ENCODE assay signal across 8 cellular contexts in the genomic region with DNA sequence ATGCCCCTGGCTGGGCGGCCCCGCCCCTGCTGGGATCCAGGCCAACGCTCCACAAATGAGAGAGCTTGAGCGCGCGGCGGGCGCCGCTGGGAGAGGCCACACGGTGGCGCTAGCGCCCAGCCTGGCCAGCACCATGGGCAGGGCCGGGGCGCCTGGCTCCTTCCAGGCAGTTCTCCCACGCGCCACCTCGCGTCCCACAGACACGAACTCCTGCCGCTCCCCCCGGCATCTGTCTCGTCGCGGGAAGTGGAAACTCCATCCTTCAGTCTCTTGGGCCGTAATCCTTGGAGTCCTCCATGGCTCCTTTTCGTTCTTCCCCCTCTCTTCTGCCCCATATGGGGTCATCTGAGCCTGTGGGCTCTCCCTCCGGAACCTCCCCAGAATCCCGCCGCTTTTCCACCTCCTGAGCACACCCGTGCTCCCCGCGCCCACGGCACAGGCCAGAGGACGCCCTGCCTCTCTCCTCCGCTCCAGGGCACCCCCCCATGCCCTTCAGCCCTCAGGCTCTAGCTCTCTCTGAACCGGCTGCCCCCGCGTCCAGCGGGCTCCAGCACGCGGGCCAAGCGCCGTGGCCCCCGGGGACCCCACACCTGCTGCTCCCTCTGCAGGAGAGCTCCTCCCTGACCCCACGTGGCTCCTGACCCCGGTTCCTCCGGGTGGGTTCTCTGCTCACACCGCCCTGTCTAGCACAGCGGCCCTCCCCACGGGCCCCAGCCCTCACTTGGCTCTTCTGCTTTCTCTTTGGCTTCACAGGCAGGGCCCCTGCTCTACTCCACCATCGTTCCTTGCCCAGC. TPM values are rescaled to one million over a fixed set of nuclear protein-coding genes. Genes with fewer than 3 reads are reported as not detected.
A peak's percentile ranks its signal among the peaks of the same experiment; 100 is the strongest.
DNase-seq lines count a peak whose midpoint lies in the region; ATAC-seq and TF ChIP-seq lines count a peak whose summit lies in the region.

No MANE protein-coding gene starts in this region.

- no peak overlapping the region for H3K27ac Mint-ChIP-seq in CD8-positive, alpha-beta T cell
- H3K27ac Mint-ChIP-seq in activated naive CD4-positive, alpha-beta T cell treated with anti-CD3 and anti-CD28 coated beads, Interleukin-2, amount 50 U/mL, for 24 hours: peak overlapping the region; percentile 80
- no peak overlapping the region for H3K27ac Mint-ChIP-seq in glutamatergic neuron (ENCODE audit: unreplicated experiment)

- 11% methylated on average over 38 of the region's 51 CpGs for WGBS in suprapubic skin

- H3K4me1 Mint-ChIP-seq in CD8-positive, alpha-beta T cell (ENCODE audit: low read depth): peaks cover 3% of the 10 kb centered on the region
- H3K4me1 Mint-ChIP-seq in activated naive CD4-positive, alpha-beta T cell treated with anti-CD3 and anti-CD28 coated beads, Interleukin-2, amount 50 U/mL, for 24 hours: peaks cover 9% of the 10 kb centered on the region
- peaks cover 11% of the 10 kb centered on the region for H3K4me1 Mint-ChIP-seq in glutamatergic neuron (ENCODE audit: low read depth, unreplicated experiment)

- intact Hi-C loops in CD8-positive, alpha-beta T cell (cut with DNase I, micrococcal nuclease): loop anchor here in 1 of 2 experiments (5.0 kb wide), 1 partner anchor 656 kb away; no protein-coding TSS in a partner anchor

- ATAC-seq in CD8-positive, alpha-beta T cell: peak; percentile 71
- peak; percentile 76 for ATAC-seq in GM21447 (IDR thresholded peaks at IDR 0.05; ENCODE audit: unreplicated experiment)
- ATAC-seq in omental fat pad (ENCODE audit: low FRiP score): peak; percentile 93

- H3K36me3 ChIP-seq in CD8-positive, alpha-beta T cell (ENCODE audit: insufficient read depth, low read length): no peaks in the 10 kb centered on the region
- H3K36me3 ChIP-seq in SJCRH30 (no peaks in the 10 kb centered on the region), suprapubic skin (peaks cover 4% of the 10 kb centered on the region)

- no peaks in the 10 kb centered on the region for H3K4me1 ChIP-seq in CD8-positive, alpha-beta T cell (ENCODE audit: insufficient read depth, low read length)
- peaks cover 20% of the 10 kb centered on the region for H3K4me1 ChIP-seq in SJCRH30
- H3K4me1 ChIP-seq in suprapubic skin: peaks cover 21% of the 10 kb centered on the region

- no peak for TF ChIP-seq POLR2A in suprapubic skin (IDR thresholded peaks at IDR 0.05)

- POLR2A ChIA-PET in CD8-positive, alpha-beta T cell (lab: Charles Lee): no interaction called here

- CTCF ChIA-PET in CD8-positive, alpha-beta T cell (lab: Charles Lee): interaction anchor here (0.6 to 1.4 kb wide), 6 partner anchors 9 to 790 kb away, joined by 3 to 6 read pairs (median 3); no protein-coding TSS in a partner anchor

- no peak overlapping the region for H3K27ac ChIP-seq in CD8-positive, alpha-beta T cell (ENCODE audit: low read depth, low read length)
- H3K27ac ChIP-seq in SJCRH30: peak overlapping the region; percentile 2; the same call in 1 of the 2 replicates
- H3K27ac ChIP-seq in suprapubic skin: no peak overlapping the region

- H3K9me3 Mint-ChIP-seq in CD8-positive, alpha-beta T cell: no peaks in the 10 kb centered on the region
- H3K9me3 Mint-ChIP-seq in activated naive CD4-positive, alpha-beta T cell treated with anti-CD3 and anti-CD28 coated beads, Interleukin-2, amount 50 U/mL, for 24 hours: no peaks in the 10 kb centered on the region
- peaks cover 7% of the 10 kb centered on the region for H3K9me3 Mint-ChIP-seq in glutamatergic neuron (ENCODE audit: unreplicated experiment)

- peak; percentile 61 for TF ChIP-seq CTCF in CD8-positive, alpha-beta T cell (IDR thresholded peaks at IDR 0.05)
- TF ChIP-seq CTCF in glutamatergic neuron (IDR thresholded peaks at IDR 0.05; ENCODE audit: partially characterized antibody, unreplicated experiment) (peak; percentile 92), omental fat pad (IDR thresholded peaks at IDR 0.05) (peak in 1 of 3 donors; percentile 42), suprapubic skin (IDR thresholded peaks at IDR 0.05) (peak; percentile 75 to 99)

- no peaks in the 10 kb centered on the region for H3K27me3 Mint-ChIP-seq in CD8-positive, alpha-beta T cell (ENCODE audit: low read depth)
- no peaks in the 10 kb centered on the region for H3K27me3 Mint-ChIP-seq in activated naive CD4-positive, alpha-beta T cell treated with anti-CD3 and anti-CD28 coated beads, Interleukin-2, amount 50 U/mL, for 24 hours
- peaks cover 8% of the 10 kb centered on the region for H3K27me3 Mint-ChIP-seq in glutamatergic neuron (ENCODE audit: unreplicated experiment)

- H3K4me3 ChIP-seq in CD8-positive, alpha-beta T cell (ENCODE audit: low read depth, low read length): no peak overlapping the region
- H3K4me3 ChIP-seq in SJCRH30: peak overlapping the region; percentile 50
- peak overlapping the region; percentile 50 for H3K4me3 ChIP-seq in suprapubic skin

- H3K27me3 ChIP-seq in CD8-positive, alpha-beta T cell (ENCODE audit: insufficient read depth, low read length): no peaks in the 10 kb centered on the region
- H3K27me3 ChIP-seq in SJCRH30: no peaks in the 10 kb centered on the region
- H3K27me3 ChIP-seq in suprapubic skin: no peaks in the 10 kb centered on the region

- peaks cover 18% of the 10 kb centered on the region for H3K36me3 Mint-ChIP-seq in CD8-positive, alpha-beta T cell
- H3K36me3 Mint-ChIP-seq in activated naive CD4-positive, alpha-beta T cell treated with anti-CD3 and anti-CD28 coated beads, Interleukin-2, amount 50 U/mL, for 24 hours: peaks cover 8% of the 10 kb centered on the region
- H3K36me3 Mint-ChIP-seq in glutamatergic neuron (ENCODE audit: unreplicated experiment): peaks cover 15% of the 10 kb centered on the region

- peak; percentile 23 to 69 (median 46) for DNase-seq in CD8-positive, alpha-beta T cell
- peak; percentile 85 for DNase-seq in LoVo (ENCODE audit: low spot score)
- peak; percentile 86 to 93 for DNase-seq in SJCRH30
- DNase-seq in glutamatergic neuron: peak; percentile 93
- DNase-seq in omental fat pad (ENCODE audit: low spot score): peak; percentile 75
- DNase-seq in suprapubic skin (ENCODE audit: low spot score in 2 of 2): peak; percentile 90 to 91

- no peak for TF ChIP-seq EP300 in suprapubic skin (IDR thresholded peaks at IDR 0.05)

- peak overlapping the region; percentile 56 for H3K4me3 Mint-ChIP-seq in CD8-positive, alpha-beta T cell
- peak overlapping the region; percentile 54 for H3K4me3 Mint-ChIP-seq in activated naive CD4-positive, alpha-beta T cell treated with anti-CD3 and anti-CD28 coated beads, Interleukin-2, amount 50 U/mL, for 24 hours
- H3K4me3 Mint-ChIP-seq in glutamatergic neuron (ENCODE audit: unreplicated experiment): peak overlapping the region; percentile 75

- H3K9me3 ChIP-seq in CD8-positive, alpha-beta T cell (ENCODE audit: low read length): no peaks in the 10 kb centered on the region
- H3K9me3 ChIP-seq in SJCRH30 (replicated peaks) (no peaks in the 10 kb centered on the region), suprapubic skin (no peaks in the 10 kb centered on the region)

RNA-seq across cellular contexts. Expression of gene EDN2, which starts 31.9 kb away (rescaled TPM):
- under 1 TPM; 0.43 to 0.75 TPM for total RNA-seq in CD8-positive, alpha-beta T cell
- total RNA-seq in SJCRH30 (2014; rRNA removed; shearing (Covaris generic)): 0.18 and 0.32 TPM in 2 replicates
- not detected for total RNA-seq in glutamatergic neuron (ENCODE audit: unreplicated experiment)
- total RNA-seq in omental fat pad: not detected
- 10 to 100 TPM in 1 of 4 donors, 1 to 10 TPM in 3; 2.3 to 10.2 (median 8.3) TPM for total RNA-seq in suprapubic skin
